In genomic region chr1:107782192-107782845, GRCh38 we compare ENCODE assay signal across 8 cellular contexts.
A peak's percentile ranks its signal among the peaks of the same experiment; 100 is the strongest.
DNase-seq lines count a peak whose midpoint lies in the region; ATAC-seq and TF ChIP-seq lines count a peak whose summit lies in the region.

No MANE protein-coding gene starts in this region.

- peaks cover 24% of the 10 kb centered on the region for H3K4me1 Mint-ChIP-seq in activated CD4-positive, alpha-beta memory T cell treated with anti-CD3 and anti-CD28 coated beads, Interleukin-2, amount 10 ng/mL, durations not matched to agents 7 days and 5 days
- peaks cover 24% of the 10 kb centered on the region for H3K4me1 Mint-ChIP-seq in activated CD4-positive, alpha-beta memory T cell treated with anti-CD3 and anti-CD28 coated beads for 36 hours (ENCODE audit: low read depth)
- no peaks in the 10 kb centered on the region for H3K4me1 Mint-ChIP-seq in type B pancreatic cell (ENCODE audit: unreplicated experiment)

- H3K27ac Mint-ChIP-seq in activated CD4-positive, alpha-beta memory T cell treated with anti-CD3 and anti-CD28 coated beads, Interleukin-2, amount 10 ng/mL, durations not matched to agents 7 days and 5 days: no peak overlapping the region
- H3K27ac Mint-ChIP-seq in activated CD4-positive, alpha-beta memory T cell treated with anti-CD3 and anti-CD28 coated beads for 36 hours: no peak overlapping the region
- no peak overlapping the region for H3K27ac Mint-ChIP-seq in type B pancreatic cell

- H3K27ac ChIP-seq in lung (ENCODE audit: low read depth in 1 of 2, low read length in 1 of 2): no peak overlapping the region

- peaks cover 0 to 4% of the 10 kb centered on the region in 2 donors for H3K4me1 ChIP-seq in lung (ENCODE audit: control insufficient read depth in 2 of 2, insufficient read depth in 2 of 2, low read length in 2 of 2)

- no peaks in the 10 kb centered on the region for H3K27me3 ChIP-seq in lung (ENCODE audit: control insufficient read depth, insufficient read depth)

- H3K27me3 Mint-ChIP-seq in activated CD4-positive, alpha-beta memory T cell treated with anti-CD3 and anti-CD28 coated beads, Interleukin-2, amount 10 ng/mL, durations not matched to agents 7 days and 5 days: no peaks in the 10 kb centered on the region
- H3K27me3 Mint-ChIP-seq in activated CD4-positive, alpha-beta memory T cell treated with anti-CD3 and anti-CD28 coated beads for 36 hours: no peaks in the 10 kb centered on the region
- H3K27me3 Mint-ChIP-seq in type B pancreatic cell: no peaks in the 10 kb centered on the region

- peaks cover 0 to 2% of the 10 kb centered on the region in 2 donors for H3K36me3 ChIP-seq in lung (ENCODE audit: control insufficient read depth in 2 of 2, insufficient read depth in 2 of 2, low read length in 2 of 2)

- 37 to 52% methylated on average over 6 of the region's 6 CpGs for WGBS in lung, 2 donors

- no peak overlapping the region for H3K4me3 Mint-ChIP-seq in activated CD4-positive, alpha-beta memory T cell treated with anti-CD3 and anti-CD28 coated beads, Interleukin-2, amount 10 ng/mL, durations not matched to agents 7 days and 5 days
- no peak overlapping the region for H3K4me3 Mint-ChIP-seq in activated CD4-positive, alpha-beta memory T cell treated with anti-CD3 and anti-CD28 coated beads for 36 hours
- H3K4me3 Mint-ChIP-seq in type B pancreatic cell: no peak overlapping the region

- CTCF ChIA-PET in activated CD4-positive, alpha-beta memory T cell treated with anti-CD3 and anti-CD28 coated beads, Interleukin-2, amount 10 ng/mL, durations not matched to agents 7 days and 5 days (lab: Charles Lee): interaction anchor here (0.7 to 9.8 kb wide), 22 partner anchors 9 to 862 kb away, joined by 3 to 250 read pairs (median 4); partner anchors contain the start of genes EEIG2, SLC25A24 and VAV3
- CTCF ChIA-PET in activated CD4-positive, alpha-beta memory T cell treated with anti-CD3 and anti-CD28 coated beads for 36 hours (lab: Charles Lee): interaction anchor here (0.6 to 13.9 kb wide), 25 partner anchors 12 to 862 kb away, joined by 3 to 423 read pairs (median 5); partner anchors contain the start of gene VAV3

- H3K9me3 ChIP-seq in lung (ENCODE audit: control insufficient read depth in 2 of 2, insufficient read depth in 1 of 2, low read length in 1 of 2): no peaks in the 10 kb centered on the region

- POLR2A ChIA-PET in activated CD4-positive, alpha-beta memory T cell treated with anti-CD3 and anti-CD28 coated beads, Interleukin-2, amount 10 ng/mL, durations not matched to agents 7 days and 5 days (lab: Charles Lee): interaction anchor here (0.8 to 3.6 kb wide), 5 partner anchors 341 to 418 kb away, joined by 3 to 20 read pairs (median 5); partner anchors contain the start of gene SLC25A24
- POLR2A ChIA-PET in activated CD4-positive, alpha-beta memory T cell treated with anti-CD3 and anti-CD28 coated beads for 36 hours (lab: Charles Lee): interaction anchor here (1.6 kb wide), 1 partner anchor 343 kb away, joined by 6 read pairs; no protein-coding TSS in a partner anchor

- DNase-seq in activated CD4-positive, alpha-beta memory T cell treated with anti-CD3 and anti-CD28 coated beads, Interleukin-2, amount 10 ng/mL, durations not matched to agents 7 days and 5 days: peak; percentile 23
- no peak for DNase-seq in activated CD4-positive, alpha-beta memory T cell treated with anti-CD3 and anti-CD28 coated beads for 36 hours
- peak; percentile 45 for DNase-seq in KG1 (lab: John Stamatoyannopoulos, UW)
- peak; percentile 5 for DNase-seq in SHP77 treated with DMSO at 0.1 percent for 48 hours (lab: John Stamatoyannopoulos, UW)
- peak; percentile 78 for DNase-seq in choroid plexus epithelial cell (ENCODE audit: low read depth)
- DNase-seq in lung (ENCODE audit: low spot score): no peak
- DNase-seq in type B pancreatic cell (ENCODE audit: extremely low spot score, unreplicated experiment): no peak

- H3K9me3 Mint-ChIP-seq in activated CD4-positive, alpha-beta memory T cell treated with anti-CD3 and anti-CD28 coated beads, Interleukin-2, amount 10 ng/mL, durations not matched to agents 7 days and 5 days: no peaks in the 10 kb centered on the region
- H3K9me3 Mint-ChIP-seq in activated CD4-positive, alpha-beta memory T cell treated with anti-CD3 and anti-CD28 coated beads for 36 hours: no peaks in the 10 kb centered on the region
- no peaks in the 10 kb centered on the region for H3K9me3 Mint-ChIP-seq in type B pancreatic cell

- no peaks in the 10 kb centered on the region for H3K36me3 Mint-ChIP-seq in activated CD4-positive, alpha-beta memory T cell treated with anti-CD3 and anti-CD28 coated beads, Interleukin-2, amount 10 ng/mL, durations not matched to agents 7 days and 5 days (ENCODE audit: low read depth)
- no peaks in the 10 kb centered on the region for H3K36me3 Mint-ChIP-seq in activated CD4-positive, alpha-beta memory T cell treated with anti-CD3 and anti-CD28 coated beads for 36 hours
- H3K36me3 Mint-ChIP-seq in type B pancreatic cell: no peaks in the 10 kb centered on the region

- intact Hi-C loops in activated CD4-positive, alpha-beta memory T cell treated with anti-CD3 and anti-CD28 coated beads for 36 hours (cut with micrococcal nuclease): loop anchor here (1.0 to 10.0 kb wide), 3 partner anchors 343 to 862 kb away; partner anchors contain the start of gene SLC25A24

- TF ChIP-seq CTCF in choroid plexus epithelial cell (conservative IDR thresholded peaks at IDR 0.05; ENCODE audit: low read depth, low read length): peak; percentile 61
- peak; percentile 24 for TF ChIP-seq CTCF in lung (IDR thresholded peaks at IDR 0.05; ENCODE audit: control extremely low read depth, extremely low read depth)
- peak; percentile 92 for TF ChIP-seq CTCF in type B pancreatic cell (conservative IDR thresholded peaks at IDR 0.05)

- H3K4me3 ChIP-seq in choroid plexus epithelial cell (ENCODE audit: low read depth, low read length) (no peak overlapping the region), lung (no peak overlapping the region)

- ATAC-seq in lung (ENCODE audit: insufficient read depth, low FRiP score) (peak; percentile 65), GM19463 (IDR thresholded peaks at IDR 0.05; ENCODE audit: unreplicated experiment) (no peak)

Comparison
In these comparisons a context has a peak if more than half of its experiments do, and no peak if none do; other contexts are left out.
1. DNase-seq: peak in activated CD4-positive, alpha-beta memory T cell treated with anti-CD3 and anti-CD28 coated beads, Interleukin-2, amount 10 ng/mL, durations not matched to agents 7 days and 5 days (single experiment), KG1 (single experiment), SHP77 treated with DMSO at 0.1 percent for 48 hours (single experiment) and choroid plexus epithelial cell (single experiment); none in activated CD4-positive, alpha-beta memory T cell treated with anti-CD3 and anti-CD28 coated beads for 36 hours (single experiment), lung (single experiment) and type B pancreatic cell (single experiment).
2. CTCF ChIP-seq: peak in every context shown above with its lines; median percentile 92 in type B pancreatic cell; 61 in choroid plexus epithelial cell; 24 in lung.